16 cellular contexts compared by ENCODE assay signal in genomic region chrX:1355131-1355799, GRCh38. TPM values are rescaled to one million over a fixed set of nuclear protein-coding genes. Genes with fewer than 3 reads are reported as not detected.
A peak's percentile ranks its signal among the peaks of the same experiment; 100 is the strongest.
DNase-seq lines count a peak whose midpoint lies in the region; ATAC-seq, FAIRE-seq and TF ChIP-seq lines count a peak whose summit lies in the region.
"Had no signal": no experiment of that assay in that cellular context is flagged by ENCODE, and none has a peak within 500 bp of the region (broad histone marks: within the 10 kb centered on the region; RNA-seq: fewer than 3 reads in every experiment).

No MANE protein-coding gene starts in this region.

- no peak overlapping the region for H2AK5ac ChIP-seq in H9 (ENCODE audit: insufficient read length, low read length)

- DNase-seq in CD4-positive, CD25-positive, alpha-beta regulatory T cell: no peak
- DNase-seq in H9: peak; percentile 80
- no peak for DNase-seq in GM12878 (ENCODE audit: low read depth, low spot score)
- DNase-seq in lower lobe of right lung: peak; percentile 35
- DNase-seq in transverse colon: no peak
- DNase-seq in NCI-H146 treated with DMSO at 0.1 percent for 48 hours (lab: John Stamatoyannopoulos, UW; ENCODE audit: unreplicated experiment): no peak
- DNase-seq: CD4-positive, alpha-beta T cell; KBM-7; mesenchymal stem cell; NCI-H2029; stimulated activated CD4-positive, alpha-beta T cell treated with anti-CD3 and anti-CD28 coated beads, Interleukin-2, amount 100 ng/mL, for 24 hours had no signal

- H3K23me2 ChIP-seq in H9 (ENCODE audit: insufficient read length, low read depth, low read length, poor library complexity, severe bottlenecking): no peaks in the 10 kb centered on the region

- CTCF ChIA-PET in GM12878 (lab: Yijun Ruan, JAX): no interaction called here

- POLR2A ChIA-PET in GM12878 (lab: Charles Lee): no interaction called here

- H3K4me2 ChIP-seq in H9 (ENCODE audit: insufficient read depth, insufficient read length, low read length) (peak overlapping the region; percentile 15), GM12878 (ENCODE audit: control insufficient read depth, insufficient read depth) (no peak overlapping the region)

- H4K5ac ChIP-seq in H9 (ENCODE audit: insufficient read length, low read depth, low read length): no peak overlapping the region

- in situ Hi-C loops in GM12878 (cut with MboI): no loop called here
- in situ Hi-C loops in transverse colon (cut with MboI; ENCODE audit: low pct_ligation_motif_present in 1 of 4, low pct_unique_long_range_greater_than_20kb in 1 of 4, low sequenced_read_pairs in 3 of 4): no loop called here

- TF ChIP-seq POLR2A in GM12878 (IDR thresholded peaks at IDR 0.05; ENCODE audit: low read depth, low read length) (no peak), transverse colon (IDR thresholded peaks at IDR 0.05) (no peak)

- H3K9me3 Mint-ChIP-seq in CD4-positive, CD25-positive, alpha-beta regulatory T cell: peaks cover 0 to 3% (median 0%) of the 10 kb centered on the region in 7 donors
- peaks cover 2 to 4% of the 10 kb centered on the region in 2 experiments; a peak in 2 of 5 replicates for H3K9me3 Mint-ChIP-seq in H9
- H3K9me3 Mint-ChIP-seq: CD4-positive, alpha-beta T cell had no signal

- WGBS in H9 (ENCODE audit: extremely low coverage, insufficient read length, low lambda C conversion rate): no CpG with 5 or more reads among the region's 6 CpGs
- WGBS in GM12878 (ENCODE audit: insufficient coverage, insufficient replicate concordance, low lambda C conversion rate, missing lambda C conversion rate): 56% methylated on average over 3 of the region's 6 CpGs
- WGBS in transverse colon (ENCODE audit: low coverage in 1 of 2), 2 donors: 51% methylated on average over 6 of the region's 6 CpGs; no CpG with 5 or more reads in 1 of the 2 donors

- intact Hi-C loops in GM12878 (cut with micrococcal nuclease; ENCODE audit: unreplicated experiment): no loop called here
- intact Hi-C loops in lower lobe of right lung (cut with DNase I): no loop called here
- intact Hi-C loops in transverse colon (cut with DNase I; ENCODE audit: low total_unique reads): no loop called here

- no peaks in the 10 kb centered on the region for H3K79me1 ChIP-seq in H9 (ENCODE audit: insufficient read depth, low read depth, low read length, poor library complexity, severe bottlenecking)

- H3K36me3 Mint-ChIP-seq in CD4-positive, CD25-positive, alpha-beta regulatory T cell: peaks cover 13% of the 10 kb centered on the region
- peaks cover 13 to 23% (median 22%) of the 10 kb centered on the region in 3 experiments; a peak in 6 of 7 replicates for H3K36me3 Mint-ChIP-seq in H9 (ENCODE audit: insufficient read depth in 1 of 3, low read depth in 3 of 3)

- H3K79me2 ChIP-seq in H9 (ENCODE audit: insufficient read depth, low read length) (no peaks in the 10 kb centered on the region), GM12878 (ENCODE audit: control insufficient read depth, insufficient read depth, low read length) (no peaks in the 10 kb centered on the region)

- H2AFZ ChIP-seq in H9 (ENCODE audit: low read length) (no peak overlapping the region), GM12878 (ENCODE audit: control insufficient read depth, low read depth, low read length) (no peak overlapping the region)

- peak; percentile 18 to 22 for ATAC-seq in CD4-positive, CD25-positive, alpha-beta regulatory T cell (ENCODE audit: low read depth in 2 of 2)
- ATAC-seq in GM12878 (peak; percentile 61), lower lobe of right lung (peak; percentile 16 to 42), GM18861 (IDR thresholded peaks at IDR 0.05; ENCODE audit: unreplicated experiment) (no peak), HG03097 (IDR thresholded peaks at IDR 0.05; ENCODE audit: low FRiP score, unreplicated experiment) (no peak)

- no peak overlapping the region for H4K8ac ChIP-seq in H9 (replicated peaks; ENCODE audit: insufficient read length, low read depth, low read length)

- no peak overlapping the region for H3K27ac Mint-ChIP-seq in CD4-positive, CD25-positive, alpha-beta regulatory T cell
- H3K27ac Mint-ChIP-seq in H9: peak overlapping the region; percentile 22 to 90 (median 89); a peak in 3 of 7 replicates
- H3K27ac Mint-ChIP-seq: CD4-positive, alpha-beta T cell; progenitor cell of endocrine pancreas had no signal

- no peaks in the 10 kb centered on the region for H3K27me3 ChIP-seq in CD4-positive, CD25-positive, alpha-beta regulatory T cell (ENCODE audit: control insufficient read depth, insufficient read depth, low read length)
- H3K27me3 ChIP-seq in H9 (ENCODE audit: insufficient read depth, low read length) (no peaks in the 10 kb centered on the region), GM12878 (replicated peaks in 1 of 2; ENCODE audit: control insufficient read depth in 2 of 2, insufficient read depth in 2 of 2, low read length in 1 of 2) (no peaks in the 10 kb centered on the region), lower lobe of right lung (ENCODE audit: low read depth) (no peaks in the 10 kb centered on the region), transverse colon (no peaks in the 10 kb centered on the region)
- H3K27me3 ChIP-seq: ascending aorta had no signal

- TF ChIP-seq EP300 in GM12878 (IDR thresholded peaks at IDR 0.05; ENCODE audit: borderline replicate concordance in 1 of 2, control insufficient read depth in 1 of 2, low read depth in 2 of 2, low read length in 2 of 2) (no peak), transverse colon (IDR thresholded peaks at IDR 0.05; ENCODE audit: low read depth) (no peak)

- TF ChIP-seq CTCF in H9 (conservative IDR thresholded peaks at IDR 0.05) (no peak), GM12878 (IDR thresholded peaks at IDR 0.05 in 2 of 3, conservative IDR thresholded peaks at IDR 0.05 in 1 of 3; ENCODE audit: control insufficient read depth in 2 of 3, extremely low read depth in 1 of 3, insufficient read depth in 1 of 3, low read depth in 3 of 3, low read length in 3 of 3) (no peak), lower lobe of right lung (IDR thresholded peaks at IDR 0.05) (no peak), transverse colon (IDR thresholded peaks at IDR 0.05) (no peak)

- H3K4me1 Mint-ChIP-seq in CD4-positive, CD25-positive, alpha-beta regulatory T cell: peaks cover 0 to 3% (median 1%) of the 10 kb centered on the region in 4 donors
- peaks cover 10 to 24% of the 10 kb centered on the region in 2 experiments for H3K4me1 Mint-ChIP-seq in H9

- no peak for FAIRE-seq in GM12878 (lab: Jason Lieb, UNC)
- FAIRE-seq: endometrium had no signal

- H3K9me3 ChIP-seq in CD4-positive, CD25-positive, alpha-beta regulatory T cell (ENCODE audit: control insufficient read depth in 2 of 2, low read length in 2 of 2): peaks cover 0 to 4% of the 10 kb centered on the region in 2 experiments
- H3K9me3 ChIP-seq in H9 (ENCODE audit: control insufficient read depth, low read depth, low read length) (no peaks in the 10 kb centered on the region), GM12878 (replicated peaks; ENCODE audit: control insufficient read depth, insufficient read depth, low read length) (no peaks in the 10 kb centered on the region; the same call in 2 of the 3 replicates), lower lobe of right lung (peaks cover 7% of the 10 kb centered on the region), transverse colon (no peaks in the 10 kb centered on the region)

- no peak overlapping the region for H4K91ac ChIP-seq in H9 (ENCODE audit: insufficient read length, low read depth, low read length)

- no peak overlapping the region for H3K23ac ChIP-seq in H9 (ENCODE audit: insufficient read length, low read depth, low read length)

- H3K27ac ChIP-seq in CD4-positive, CD25-positive, alpha-beta regulatory T cell (ENCODE audit: insufficient read depth, low read length, poor library complexity, severe bottlenecking): no peak overlapping the region
- no peak overlapping the region for H3K27ac ChIP-seq in H9 (ENCODE audit: insufficient read length, low read depth, low read length)
- H3K27ac ChIP-seq in GM12878 (ENCODE audit: control insufficient read depth, insufficient read depth): no peak overlapping the region
- no peak overlapping the region for H3K27ac ChIP-seq in lower lobe of right lung
- no peak overlapping the region for H3K27ac ChIP-seq in transverse colon
- H3K27ac ChIP-seq: ascending aorta had no signal

- H3K27me3 Mint-ChIP-seq in CD4-positive, CD25-positive, alpha-beta regulatory T cell: no peaks in the 10 kb centered on the region
- no peaks in the 10 kb centered on the region for H3K27me3 Mint-ChIP-seq in H9 (ENCODE audit: low read depth)
- H3K27me3 Mint-ChIP-seq: CD4-positive, alpha-beta T cell; progenitor cell of endocrine pancreas had no signal

- no TSS peak for BruUV-seq in GM12878 (replicated peaks; lab: Mats Ljungman, UMichigan)

- H3K9ac ChIP-seq in H9 (ENCODE audit: extremely low read depth, insufficient read length, low read length) (no peak overlapping the region), GM12878 (ENCODE audit: control insufficient read depth, insufficient read depth, low read length) (no peak overlapping the region)

- no peak overlapping the region for H3K4ac ChIP-seq in H9 (ENCODE audit: low read depth, low read length)

- no peak overlapping the region for H3K4me3 ChIP-seq in CD4-positive, CD25-positive, alpha-beta regulatory T cell (ENCODE audit: low read depth, low read length)
- H3K4me3 ChIP-seq in GM12878: no peak overlapping the region
- no peak overlapping the region for H3K4me3 ChIP-seq in lower lobe of right lung
- H3K4me3 ChIP-seq in transverse colon: no peak overlapping the region
- H3K4me3 ChIP-seq: ascending aorta had no signal

- H3T11ph ChIP-seq in H9 (ENCODE audit: low read length): no peak overlapping the region

- no peak overlapping the region for H2BK5ac ChIP-seq in H9 (ENCODE audit: insufficient read length, low read length)

- no peak overlapping the region for H3K4me3 Mint-ChIP-seq in CD4-positive, CD25-positive, alpha-beta regulatory T cell
- peak overlapping the region in 1 of 2 experiments; percentile 35; a peak in 1 of 5 replicates for H3K4me3 Mint-ChIP-seq in H9
- H3K4me3 Mint-ChIP-seq: CD4-positive, alpha-beta T cell had no signal

- SMC1A ChIA-PET in GM12878 (lab: Charles Lee; ENCODE audit: uncharacterized antibody, unreplicated experiment): no interaction called here

- H3K14ac ChIP-seq in H9 (ENCODE audit: insufficient read depth, low read length): no peak overlapping the region

- H3K4me1 ChIP-seq in CD4-positive, CD25-positive, alpha-beta regulatory T cell (ENCODE audit: control insufficient read depth, insufficient read depth, low read length, poor library complexity, severe bottlenecking): no peaks in the 10 kb centered on the region
- H3K4me1 ChIP-seq in H9 (ENCODE audit: insufficient read depth, low read length): no peaks in the 10 kb centered on the region; the same call in 1 of the 2 replicates
- no peaks in the 10 kb centered on the region for H3K4me1 ChIP-seq in GM12878 (ENCODE audit: control insufficient read depth, insufficient read depth, low read length)
- no peaks in the 10 kb centered on the region for H3K4me1 ChIP-seq in lower lobe of right lung
- no peaks in the 10 kb centered on the region for H3K4me1 ChIP-seq in transverse colon
- H3K4me1 ChIP-seq: ascending aorta had no signal

- no peak overlapping the region for H2BK20ac ChIP-seq in H9 (ENCODE audit: low read depth, low read length, poor library complexity, severe bottlenecking)

- H2BK120ac ChIP-seq in H9 (ENCODE audit: low read depth, low read length, poor library complexity, severe bottlenecking): no peak overlapping the region

- TF ChIP-seq RAD21 in GM12878 (IDR thresholded peaks at IDR 0.05; ENCODE audit: insufficient read depth, low read depth, low read length): no peak

- peaks cover 4% of the 10 kb centered on the region for H3K36me3 ChIP-seq in CD4-positive, CD25-positive, alpha-beta regulatory T cell (ENCODE audit: control insufficient read depth, insufficient read depth, low read length)
- H3K36me3 ChIP-seq in GM12878 (ENCODE audit: control insufficient read depth in 2 of 2, insufficient read depth in 2 of 2, low read length in 1 of 2) (peaks cover 3 to 6% of the 10 kb centered on the region in 2 experiments; a peak in 3 of 4 replicates), lower lobe of right lung (peaks cover 36% of the 10 kb centered on the region), transverse colon (peaks cover 0 to 8% (median 0%) of the 10 kb centered on the region in 4 donors)

- H2BK12ac ChIP-seq in H9 (ENCODE audit: insufficient read length, low read depth, low read length): no peak overlapping the region

- H4K20me1 ChIP-seq in H9 (ENCODE audit: control insufficient read depth, insufficient read depth, insufficient read length): no peaks in the 10 kb centered on the region
- no peaks in the 10 kb centered on the region for H4K20me1 ChIP-seq in GM12878 (ENCODE audit: control insufficient read depth, insufficient read depth)

- H3K18ac ChIP-seq in H9 (ENCODE audit: insufficient read length, low read depth, low read length): peak overlapping the region; percentile 69

- RAD21 ChIA-PET in GM12878 (lab: Charles Lee; ENCODE audit: unreplicated experiment): no interaction called here

- no peak overlapping the region for H2BK15ac ChIP-seq in H9 (ENCODE audit: low read depth, low read length)

- H3K56ac ChIP-seq in H9 (ENCODE audit: insufficient read length, low read depth, low read length): no peak overlapping the region

RNA-seq across cellular contexts. Expression of gene IL3RA, which starts 18.7 kb away (rescaled TPM):
- total RNA-seq in CD4-positive, CD25-positive, alpha-beta regulatory T cell: 1.2 TPM
- under 1 TPM in 1 of 4 donors, not detected in 3; 0.18 TPM for polyA plus RNA-seq in CD4-positive, CD25-positive, alpha-beta regulatory T cell
- total RNA-seq in H9 (2021): 0.24 TPM in 1 of 2 replicates, not detected in the other
- total RNA-seq in GM12878 (2013; cell fraction: nucleolus; rRNA removed): 72.9 and 75.8 TPM in 2 replicates
- 28.0 and 28.1 TPM in 2 replicates for total RNA-seq in GM12878 (2014; rRNA removed)
- total RNA-seq in GM12878 (2014; rRNA removed; fragmentation: Illumina TruSeq; extraction: Trizol): 14.1 and 14.3 TPM in 2 replicates
- total RNA-seq in GM12878 (2021): 19.5 and 21.1 TPM in 2 replicates
- polyA plus RNA-seq in GM12878 (2011; ENCODE audit: low read depth): 10.7 TPM
- polyA plus RNA-seq in GM12878 (2011; rRNA removed): 22.5 and 31.1 TPM in 2 replicates
- 36.2 and 38.5 TPM in 2 replicates for polyA plus RNA-seq in GM12878 (2011; cell fraction: cytosol; rRNA removed)
- polyA plus RNA-seq in GM12878 (2011; cell fraction: nucleus; rRNA removed): 21.5 and 44.5 TPM in 2 replicates
- polyA plus RNA-seq in GM12878 (2012): 24.2 and 25.0 TPM in 2 replicates
- polyA plus RNA-seq in GM12878 (2014; fragmentation: Illumina TruSeq; extraction: Trizol): 15.0 and 23.5 TPM in 2 replicates
- 1 to 10 TPM; 2.1 to 4.5 TPM for polyA plus RNA-seq in GM12878 (2014; fragmentation: Nextera tagmentation; extraction: Ambion mirVana)
- polyA plus RNA-seq in GM12878 (2014; rRNA removed): 22.9 and 25.4 TPM in 2 replicates
- polyA plus RNA-seq in GM12878 (2016; fragmentation: Nextera tagmentation; extraction: Ambion mirVana): 10 to 100 TPM; 14.7 to 16.4 TPM
- 51.6 and 62.0 TPM in 2 replicates for polyA minus RNA-seq in GM12878 (2011; rRNA and poly(A)+ RNA removed)
- 9.1 and 13.1 TPM in 2 replicates for polyA minus RNA-seq in GM12878 (2011; cell fraction: cytosol; rRNA and poly(A)+ RNA removed)
- polyA minus RNA-seq in GM12878 (2011; cell fraction: nucleus; rRNA and poly(A)+ RNA removed): 25.9 and 33.0 TPM in 2 replicates
- 59.9 TPM for total RNA-seq in lower lobe of right lung
- total RNA-seq in transverse colon: 10 to 100 TPM in 1 of 4 donors, 1 to 10 TPM in 3; 3.0 to 11.1 (median 5.8) TPM
- total RNA-seq: progenitor cell of endocrine pancreas had no signal

RNA-seq across cellular contexts. Expression of gene SLC25A6, which starts 36.6 kb away (rescaled TPM):
- 277 TPM for total RNA-seq in CD4-positive, CD25-positive, alpha-beta regulatory T cell
- polyA plus RNA-seq in CD4-positive, CD25-positive, alpha-beta regulatory T cell: 100 to 1,000 TPM; 388 to 535 (median 492) TPM
- total RNA-seq in H9 (2021) (553 and 558 TPM in 2 replicates), GM12878 (2014; rRNA removed) (225 and 293 TPM in 2 replicates), GM12878 (2014; rRNA removed; fragmentation: Illumina TruSeq; extraction: Trizol) (261 and 287 TPM in 2 replicates), GM12878 (2021) (632 and 654 TPM in 2 replicates), lower lobe of right lung (335 TPM), transverse colon (100 to 1,000 TPM; 473 to 699 (median 574) TPM)
- total RNA-seq in GM12878 (2013; cell fraction: nucleolus; rRNA removed): 200 and 249 TPM in 2 replicates
- 286 TPM for polyA plus RNA-seq in GM12878 (2011; ENCODE audit: low read depth)
- polyA plus RNA-seq in GM12878 (2011; rRNA removed) (157 and 352 TPM in 2 replicates), GM12878 (2014; fragmentation: Illumina TruSeq; extraction: Trizol) (34.2 and 187 TPM in 2 replicates), GM12878 (2014; fragmentation: Nextera tagmentation; extraction: Ambion mirVana) (100 to 1,000 TPM in 1 of 2 experiments, 10 to 100 TPM in 1; 61.9 to 127 TPM), GM12878 (2014; rRNA removed) (642 and 753 TPM in 2 replicates), GM12878 (2016; fragmentation: Nextera tagmentation; extraction: Ambion mirVana) (100 to 1,000 TPM; 447 to 454 TPM)
- 683 and 869 TPM in 2 replicates for polyA plus RNA-seq in GM12878 (2011; cell fraction: cytosol; rRNA removed)
- polyA plus RNA-seq in GM12878 (2011; cell fraction: nucleus; rRNA removed): 295 and 304 TPM in 2 replicates
- 757 and 810 TPM in 2 replicates for polyA plus RNA-seq in GM12878 (2012)
- 274 and 515 TPM in 2 replicates for polyA minus RNA-seq in GM12878 (2011; rRNA and poly(A)+ RNA removed)
- 253 and 254 TPM in 2 replicates for polyA minus RNA-seq in GM12878 (2011; cell fraction: cytosol; rRNA and poly(A)+ RNA removed)
- polyA minus RNA-seq in GM12878 (2011; cell fraction: nucleus; rRNA and poly(A)+ RNA removed): 107 and 179 TPM in 2 replicates

Comparison
In these comparisons a context has a peak if more than half of its experiments do, and no peak if none do; other contexts are left out.
1. ATAC-seq: peak in CD4-positive, CD25-positive, alpha-beta regulatory T cell (2 of 2), GM12878 (single experiment) and lower lobe of right lung (2 of 2); none in GM18861 (single experiment) and HG03097 (single experiment).
2. DNase-seq: peak in H9 (single experiment) and lower lobe of right lung (single experiment); none in CD4-positive, CD25-positive, alpha-beta regulatory T cell (0 of 3), GM12878 (single experiment), transverse colon (single experiment) and NCI-H146 treated with DMSO at 0.1 percent for 48 hours (single experiment).
3. H3K27ac Mint-ChIP-seq: peak in H9 (3 of 3); none in CD4-positive, CD25-positive, alpha-beta regulatory T cell (0 of 3).